ENCODE assay signal across 14 cellular contexts in genomic region chr20:48052492-48052870, GRCh38.
DNase-seq lines count a peak whose midpoint lies in the region; ATAC-seq and TF ChIP-seq lines count a peak whose summit lies in the region.
"Had no signal": no experiment of that assay in that cellular context is flagged by ENCODE, and none has a peak within 500 bp of the region (broad histone marks: within the 10 kb centered on the region; RNA-seq: fewer than 3 reads in every experiment).

No MANE protein-coding gene starts in this region.

- peak; percentile 83 for DNase-seq in MCF 10A (ENCODE audit: unreplicated experiment)
- no peak for DNase-seq in breast epithelium (ENCODE audit: low spot score in 2 of 2)
- peak; percentile 64 to 84 for DNase-seq in PC-9
- peak; percentile 14 for DNase-seq in fibroblast of gingiva (ENCODE audit: low read depth)
- DNase-seq in NCI-H1048 (lab: John Stamatoyannopoulos, UW) = no peak
- no peak for DNase-seq in AG20443 (ENCODE audit: low spot score)
- DNase-seq in RPMI8226 = no peak
- DNase-seq: activated CD8-positive, alpha-beta T cell treated with anti-CD3 and anti-CD28 coated beads for 36 hours; body of pancreas; DMS 273 treated with DMSO at 0.1 percent for 48 hours; effector memory CD8-positive, alpha-beta T cell; heart left ventricle; SHP77 had no signal

- H3K4me3 ChIP-seq in breast epithelium (no peak overlapping the region), PC-9 (no peak overlapping the region)
- H3K4me3 ChIP-seq: body of pancreas, heart left ventricle had no signal

- TF ChIP-seq CTCF in MCF 10A (IDR thresholded peaks at IDR 0.05; ENCODE audit: unreplicated experiment) (no peak), breast epithelium (IDR thresholded peaks at IDR 0.05) (no peak), PC-9 (conservative IDR thresholded peaks at IDR 0.05) (no peak)

- H3K27ac Mint-ChIP-seq in MCF 10A (ENCODE audit: low read depth, unreplicated experiment) = peak overlapping the region; percentile 94
- H3K27ac Mint-ChIP-seq: activated CD8-positive, alpha-beta T cell treated with anti-CD3 and anti-CD28 coated beads for 36 hours; effector memory CD8-positive, alpha-beta T cell had no signal

- H3K27me3 Mint-ChIP-seq in MCF 10A (ENCODE audit: insufficient read depth, unreplicated experiment) = no peaks in the 10 kb centered on the region

- no peaks in the 10 kb centered on the region for H3K36me3 Mint-ChIP-seq in MCF 10A (ENCODE audit: insufficient read depth, unreplicated experiment)

- ATAC-seq in HG02840 (IDR thresholded peaks at IDR 0.05; ENCODE audit: low FRiP score, unreplicated experiment) = no peak
- ATAC-seq: activated CD8-positive, alpha-beta T cell treated with anti-CD3 and anti-CD28 coated beads for 36 hours; body of pancreas; effector memory CD8-positive, alpha-beta T cell; heart left ventricle had no signal

- no peak for TF ChIP-seq POLR2A in breast epithelium (IDR thresholded peaks at IDR 0.05)

- intact Hi-C loops in MCF 10A (cut with micrococcal nuclease) = no loop called here
- intact Hi-C loops in breast epithelium (cut with DNase I; ENCODE audit: low total_unique reads) = no loop called here
- intact Hi-C loops in PC-9 (cut with micrococcal nuclease; ENCODE audit: unreplicated experiment) = loop anchor here (1.0 to 5.0 kb wide), 5 partner anchors 13 to 568 kb away; no protein-coding TSS in a partner anchor

- H2AFZ ChIP-seq in PC-9 = no peak overlapping the region

- H3K27ac ChIP-seq in breast epithelium = no peak overlapping the region
- peak overlapping the region; percentile 52 for H3K27ac ChIP-seq in PC-9
- H3K27ac ChIP-seq: body of pancreas, heart left ventricle had no signal

- H3K9me3 Mint-ChIP-seq in MCF 10A (ENCODE audit: unreplicated experiment) = no peaks in the 10 kb centered on the region
- H3K9me3 Mint-ChIP-seq: activated CD8-positive, alpha-beta T cell treated with anti-CD3 and anti-CD28 coated beads for 36 hours had no signal

- H3K4me1 ChIP-seq in breast epithelium (no peaks in the 10 kb centered on the region), PC-9 (replicated peaks; ENCODE audit: insufficient read depth) (peaks cover 22% of the 10 kb centered on the region)
- H3K4me1 ChIP-seq: body of pancreas had no signal

- no peaks in the 10 kb centered on the region for H3K36me3 ChIP-seq in breast epithelium
- peaks cover 65% of the 10 kb centered on the region for H3K36me3 ChIP-seq in PC-9 (ENCODE audit: low read depth)
- H3K36me3 ChIP-seq: heart left ventricle had no signal

- no peak overlapping the region for H3K4me3 Mint-ChIP-seq in MCF 10A (ENCODE audit: unreplicated experiment)
- H3K4me3 Mint-ChIP-seq: activated CD8-positive, alpha-beta T cell treated with anti-CD3 and anti-CD28 coated beads for 36 hours; effector memory CD8-positive, alpha-beta T cell had no signal

- no peaks in the 10 kb centered on the region for H3K9me2 ChIP-seq in PC-9 (ENCODE audit: insufficient read depth)

- no peaks in the 10 kb centered on the region for H3K9me3 ChIP-seq in breast epithelium
- peaks cover 14% of the 10 kb centered on the region for H3K9me3 ChIP-seq in PC-9 (ENCODE audit: insufficient read depth, low read depth)
- H3K9me3 ChIP-seq: body of pancreas had no signal

- CTCF ChIA-PET in MCF 10A (lab: Yijun Ruan, JAX) (interaction anchor here (0.6 to 1.5 kb wide), 5 partner anchors 25 to 1372 kb away, joined by 3 to 6 read pairs (median 3); no protein-coding TSS in a partner anchor), PC-9 (lab: Charles Lee) (interaction anchor here (1.2 kb wide), 1 partner anchor 68 kb away, joined by 3 read pairs; no protein-coding TSS in a partner anchor)

- H3K4me2 ChIP-seq in PC-9 = peak overlapping the region; percentile 37

- H3K4me1 Mint-ChIP-seq in MCF 10A (ENCODE audit: insufficient read depth, unreplicated experiment) = peaks cover 20% of the 10 kb centered on the region

- H3K27me3 ChIP-seq in breast epithelium = no peaks in the 10 kb centered on the region
- H3K27me3 ChIP-seq in PC-9 (ENCODE audit: insufficient read depth, low read depth) = no peaks in the 10 kb centered on the region
- H3K27me3 ChIP-seq: body of pancreas had no signal

- peaks cover 27% of the 10 kb centered on the region for H3F3A ChIP-seq in PC-9 (ENCODE audit: insufficient read depth, low read depth)

- no peaks in the 10 kb centered on the region for H4K20me1 ChIP-seq in PC-9 (ENCODE audit: insufficient read depth)

- POLR2A ChIA-PET in MCF 10A (lab: Yijun Ruan, JAX) = interaction anchor here (0.5 to 5.6 kb wide), 20 partner anchors 9 to 1793 kb away, joined by 3 to 23 read pairs (median 4); no protein-coding TSS in a partner anchor
- POLR2A ChIA-PET in PC-9 (lab: Charles Lee; ENCODE audit: unreplicated experiment) = no interaction called here

- H3K79me2 ChIP-seq in PC-9 (ENCODE audit: low read depth) = peaks cover 5% of the 10 kb centered on the region; the same call in 1 of the 2 replicates

- BruUV-seq in MCF 10A (replicated peaks; lab: Mats Ljungman, UMichigan) = no TSS peak
- no TSS peak for BruUV-seq in PC-9 (replicated peaks; lab: Mats Ljungman, UMichigan)

Comparison
In these comparisons a context has a peak if more than half of its experiments do, and no peak if none do; other contexts are left out.
1. DNase-seq: peak in MCF 10A (single experiment), PC-9 (2 of 2) and fibroblast of gingiva (single experiment); none in breast epithelium (0 of 2), NCI-H1048 (single experiment), AG20443 (single experiment) and RPMI8226 (single experiment).